ENCODE assay signal across 1 cellular context in the genomic region with DNA sequence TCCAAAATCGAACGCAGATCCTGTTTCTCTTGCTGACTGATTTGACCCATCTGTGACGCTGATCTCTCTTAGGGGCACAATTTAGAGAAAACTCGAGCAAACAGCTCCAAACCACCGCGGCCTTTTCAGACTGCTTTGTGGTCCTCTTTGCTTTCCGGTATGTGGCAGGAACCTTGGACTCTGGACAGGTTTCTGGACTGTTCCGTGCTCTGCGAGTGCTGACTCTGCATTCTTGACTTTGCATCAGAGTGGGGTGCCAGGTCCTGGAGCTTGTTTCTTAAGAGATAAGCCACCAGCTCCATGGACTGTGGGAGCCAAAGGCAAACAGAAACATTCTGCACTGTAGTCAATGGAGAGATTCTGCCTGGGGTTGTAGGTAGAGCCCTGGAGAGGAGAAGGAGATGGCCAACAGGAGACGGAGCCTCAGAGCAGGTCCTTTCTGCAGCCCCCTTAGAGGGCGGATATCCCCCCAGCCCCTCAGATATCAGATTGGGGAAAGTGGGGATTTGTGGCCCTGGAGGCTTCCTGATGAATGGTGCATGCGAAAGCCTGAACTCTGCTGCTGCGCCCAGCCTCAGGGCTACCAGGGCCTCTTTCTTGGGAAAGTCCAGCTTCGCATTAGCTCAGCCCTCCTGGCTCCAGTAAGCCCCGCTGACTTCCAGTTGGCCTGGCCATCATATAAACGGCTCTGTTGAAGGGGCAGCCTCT.
A peak's percentile ranks its signal among the peaks of the same experiment; 100 is the strongest.
TF ChIP-seq lines count a peak whose summit lies in the region.

No MANE protein-coding gene starts in this region.

TF ChIP-seq in HepG2, 621 proteins besides CTCF, POLR2A, EP300 and RAD21 (continued from another document and continues in another):
- TF ChIP-seq PAXIP1 (CRISPR knock-in tag; conservative IDR thresholded peaks at IDR 0.05): peak; percentile 89
- TF ChIP-seq ZNF660 (CRISPR knock-in tag; IDR thresholded peaks at IDR 0.05; ENCODE audit: borderline replicate concordance, low read depth): no peak
- peak; percentile 85 for TF ChIP-seq HDAC2 (CRISPR knock-in tag; IDR thresholded peaks at IDR 0.05)
- no peak for TF ChIP-seq SIN3B (IDR thresholded peaks at IDR 0.05; ENCODE audit: low read length)
- TF ChIP-seq AFF4 (CRISPR knock-in tag; IDR thresholded peaks at IDR 0.05): 0 out of 2 replicates have a peak, but pooled peaks have one; percentile 51
- 0 out of 2 replicates have a peak, but pooled peaks have one; percentile 61 for TF ChIP-seq PRDM4 (CRISPR knock-in tag; IDR thresholded peaks at IDR 0.05; ENCODE audit: borderline replicate concordance)
- TF ChIP-seq MYPOP (CRISPR knock-in tag; IDR thresholded peaks at IDR 0.05): 0 out of 2 replicates have a peak, but pooled peaks have one; percentile 38
- TF ChIP-seq, protein P1, sequence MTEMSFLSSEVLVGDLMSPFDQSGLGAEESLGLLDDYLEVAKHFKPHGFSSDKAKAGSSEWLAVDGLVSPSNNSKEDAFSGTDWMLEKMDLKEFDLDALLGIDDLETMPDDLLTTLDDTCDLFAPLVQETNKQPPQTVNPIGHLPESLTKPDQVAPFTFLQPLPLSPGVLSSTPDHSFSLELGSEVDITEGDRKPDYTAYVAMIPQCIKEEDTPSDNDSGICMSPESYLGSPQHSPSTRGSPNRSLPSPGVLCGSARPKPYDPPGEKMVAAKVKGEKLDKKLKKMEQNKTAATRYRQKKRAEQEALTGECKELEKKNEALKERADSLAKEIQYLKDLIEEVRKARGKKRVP (CRISPR knock-in tag; IDR thresholded peaks at IDR 0.05): no peak
- TF ChIP-seq ZNF367 (CRISPR knock-in tag; IDR thresholded peaks at IDR 0.05; ENCODE audit: borderline replicate concordance): no peak
- TF ChIP-seq ZNF24 (IDR thresholded peaks at IDR 0.05): no peak
- TF ChIP-seq ZNF704 (CRISPR knock-in tag; IDR thresholded peaks at IDR 0.05; ENCODE audit: borderline replicate concordance): 0 out of 2 replicates have a peak, but pooled peaks have one; percentile 24
- TF ChIP-seq NFIC (IDR thresholded peaks at IDR 0.05; ENCODE audit: low read length): peak; percentile 43; the same call in 1 of the 2 replicates
- TF ChIP-seq KDM4B (CRISPR knock-in tag; IDR thresholded peaks at IDR 0.05): peak; percentile 42; the same call in 1 of the 2 replicates
- TF ChIP-seq MIER3 (CRISPR knock-in tag; IDR thresholded peaks at IDR 0.05; ENCODE audit: borderline replicate concordance): peak; percentile 68
- TF ChIP-seq RCOR2 (CRISPR knock-in tag; IDR thresholded peaks at IDR 0.05): peak; percentile 88
- no peak for TF ChIP-seq ZNF337 (CRISPR knock-in tag; IDR thresholded peaks at IDR 0.05; ENCODE audit: borderline replicate concordance, low read depth)
- 0 out of 2 replicates have a peak, but pooled peaks have one; percentile 15 for TF ChIP-seq ZBTB20 (CRISPR knock-in tag; IDR thresholded peaks at IDR 0.05; ENCODE audit: borderline replicate concordance, low read depth)
- TF ChIP-seq, protein P2, sequence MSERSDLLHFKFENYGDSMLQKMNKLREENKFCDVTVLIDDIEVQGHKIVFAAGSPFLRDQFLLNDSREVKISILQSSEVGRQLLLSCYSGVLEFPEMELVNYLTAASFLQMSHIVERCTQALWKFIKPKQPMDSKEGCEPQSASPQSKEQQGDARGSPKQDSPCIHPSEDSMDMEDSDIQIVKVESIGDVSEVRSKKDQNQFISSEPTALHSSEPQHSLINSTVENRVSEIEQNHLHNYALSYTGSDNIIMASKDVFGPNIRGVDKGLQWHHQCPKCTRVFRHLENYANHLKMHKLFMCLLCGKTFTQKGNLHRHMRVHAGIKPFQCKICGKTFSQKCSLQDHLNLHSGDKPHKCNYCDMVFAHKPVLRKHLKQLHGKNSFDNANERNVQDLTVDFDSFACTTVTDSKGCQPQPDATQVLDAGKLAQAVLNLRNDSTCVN (CRISPR knock-in tag; IDR thresholded peaks at IDR 0.05; ENCODE audit: borderline replicate concordance): peak; percentile 97
- TF ChIP-seq THAP9 (CRISPR knock-in tag; IDR thresholded peaks at IDR 0.05; ENCODE audit: borderline replicate concordance): no peak; the same call in 1 of the 2 replicates
- TF ChIP-seq, protein P3, sequence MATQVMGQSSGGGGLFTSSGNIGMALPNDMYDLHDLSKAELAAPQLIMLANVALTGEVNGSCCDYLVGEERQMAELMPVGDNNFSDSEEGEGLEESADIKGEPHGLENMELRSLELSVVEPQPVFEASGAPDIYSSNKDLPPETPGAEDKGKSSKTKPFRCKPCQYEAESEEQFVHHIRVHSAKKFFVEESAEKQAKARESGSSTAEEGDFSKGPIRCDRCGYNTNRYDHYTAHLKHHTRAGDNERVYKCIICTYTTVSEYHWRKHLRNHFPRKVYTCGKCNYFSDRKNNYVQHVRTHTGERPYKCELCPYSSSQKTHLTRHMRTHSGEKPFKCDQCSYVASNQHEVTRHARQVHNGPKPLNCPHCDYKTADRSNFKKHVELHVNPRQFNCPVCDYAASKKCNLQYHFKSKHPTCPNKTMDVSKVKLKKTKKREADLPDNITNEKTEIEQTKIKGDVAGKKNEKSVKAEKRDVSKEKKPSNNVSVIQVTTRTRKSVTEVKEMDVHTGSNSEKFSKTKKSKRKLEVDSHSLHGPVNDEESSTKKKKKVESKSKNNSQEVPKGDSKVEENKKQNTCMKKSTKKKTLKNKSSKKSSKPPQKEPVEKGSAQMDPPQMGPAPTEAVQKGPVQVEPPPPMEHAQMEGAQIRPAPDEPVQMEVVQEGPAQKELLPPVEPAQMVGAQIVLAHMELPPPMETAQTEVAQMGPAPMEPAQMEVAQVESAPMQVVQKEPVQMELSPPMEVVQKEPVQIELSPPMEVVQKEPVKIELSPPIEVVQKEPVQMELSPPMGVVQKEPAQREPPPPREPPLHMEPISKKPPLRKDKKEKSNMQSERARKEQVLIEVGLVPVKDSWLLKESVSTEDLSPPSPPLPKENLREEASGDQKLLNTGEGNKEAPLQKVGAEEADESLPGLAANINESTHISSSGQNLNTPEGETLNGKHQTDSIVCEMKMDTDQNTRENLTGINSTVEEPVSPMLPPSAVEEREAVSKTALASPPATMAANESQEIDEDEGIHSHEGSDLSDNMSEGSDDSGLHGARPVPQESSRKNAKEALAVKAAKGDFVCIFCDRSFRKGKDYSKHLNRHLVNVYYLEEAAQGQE (IDR thresholded peaks at IDR 0.05; ENCODE audit: borderline replicate concordance in 1 of 2, low read depth in 1 of 2, low read length in 2 of 2): peak in 1 of 2 experiments; percentile 57; a peak in 1 of 4 replicates
- TF ChIP-seq ZNF607 (CRISPR knock-in tag; IDR thresholded peaks at IDR 0.05; ENCODE audit: borderline replicate concordance): 0 out of 2 replicates have a peak, but pooled peaks have one; percentile 35
- TF ChIP-seq CREB3 (CRISPR knock-in tag; IDR thresholded peaks at IDR 0.05): no peak
